ENCODE assay signal across 22 cellular contexts in the genomic region with DNA sequence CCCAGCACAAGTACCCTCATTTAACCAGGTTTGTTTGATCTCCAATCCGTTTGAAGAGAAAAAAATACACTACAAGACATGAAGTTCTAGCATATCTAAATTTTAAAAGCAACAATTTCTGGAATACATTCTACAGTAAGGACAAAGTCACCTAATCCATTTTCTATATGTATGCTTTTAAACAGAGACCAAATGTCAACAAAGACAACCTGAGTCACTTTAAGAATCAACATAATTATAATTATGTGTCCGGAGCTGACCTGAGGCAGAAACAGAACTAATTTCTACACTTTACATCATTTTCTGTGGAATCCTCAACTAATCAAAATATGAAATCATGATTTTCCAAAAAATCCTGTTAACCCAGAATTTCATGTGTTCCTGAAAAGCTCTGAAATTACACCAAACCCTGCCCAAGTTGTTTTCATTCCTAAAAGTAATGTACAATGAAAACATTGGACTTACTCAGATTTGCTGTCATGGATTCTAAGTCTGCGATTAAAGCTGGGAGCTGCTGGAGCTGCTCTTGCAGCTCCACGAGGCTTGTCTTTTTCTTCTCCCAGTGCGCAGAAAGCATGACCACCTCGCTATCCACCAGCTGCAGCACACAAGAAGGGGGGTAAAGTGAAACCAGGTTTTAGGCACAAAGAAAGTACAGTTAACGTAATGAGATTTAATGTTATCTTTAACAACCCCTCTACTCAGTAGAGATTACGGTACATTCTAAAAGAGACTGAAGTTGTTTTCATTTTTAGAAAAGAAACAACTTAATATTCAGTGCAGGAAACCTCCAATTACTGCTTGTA. TPM values are rescaled to one million over a fixed set of nuclear protein-coding genes. Genes with fewer than 3 reads are reported as not detected.
A peak's percentile ranks its signal among the peaks of the same experiment; 100 is the strongest.
DNase-seq lines count a peak whose midpoint lies in the region; ATAC-seq and TF ChIP-seq lines count a peak whose summit lies in the region.
"Had no signal": no experiment of that assay in that cellular context is flagged by ENCODE, and none has a peak within 500 bp of the region (broad histone marks: within the 10 kb centered on the region; RNA-seq: fewer than 3 reads in every experiment).

No MANE protein-coding gene starts in this region.

- H3K4me3 Mint-ChIP-seq in naive thymus-derived CD4-positive, alpha-beta T cell, result peak overlapping the region in 5 of 10 donors; percentile 14 to 46 (median 34)
- H3K4me3 Mint-ChIP-seq: endodermal cell, H9 had no signal

- H3K9me3 ChIP-seq in A673 (ENCODE audit: low read depth, low read length, poor library complexity, severe bottlenecking), result no peaks in the 10 kb centered on the region
- H3K9me3 ChIP-seq in naive thymus-derived CD4-positive, alpha-beta T cell (ENCODE audit: control insufficient read depth in 2 of 3, low read length in 3 of 3), result no peaks in the 10 kb centered on the region
- H3K9me3 ChIP-seq: breast epithelium, Caco-2, gastroesophageal sphincter, neutrophil, transverse colon had no signal

- H3K36me3 ChIP-seq in A673 (ENCODE audit: insufficient read depth, low read length, poor library complexity, severe bottlenecking), result no peaks in the 10 kb centered on the region
- H3K36me3 ChIP-seq in naive thymus-derived CD4-positive, alpha-beta T cell (ENCODE audit: control insufficient read depth in 2 of 3, insufficient read depth in 3 of 3, low read length in 3 of 3), result no peaks in the 10 kb centered on the region
- H3K36me3 ChIP-seq: breast epithelium, neutrophil, transverse colon had no signal

- no peaks in the 10 kb centered on the region for H3K27me3 ChIP-seq in A673 (replicated peaks; ENCODE audit: insufficient read depth, low read depth, low read length, poor library complexity)
- H3K27me3 ChIP-seq in naive thymus-derived CD4-positive, alpha-beta T cell (ENCODE audit: control insufficient read depth in 2 of 2, insufficient read depth in 2 of 2, low read length in 2 of 2), result no peaks in the 10 kb centered on the region
- H3K27me3 ChIP-seq: breast epithelium, gastroesophageal sphincter, neutrophil, transverse colon had no signal

- ATAC-seq in naive thymus-derived CD4-positive, alpha-beta T cell, result no peak
- ATAC-seq in left colon, result no peak
- ATAC-seq: gastroesophageal sphincter, HepG2 had no signal

- POLR2A ChIA-PET in A673 (lab: Charles Lee; ENCODE audit: low non-redundant PET), result no interaction called here
- POLR2A ChIA-PET in naive thymus-derived CD4-positive, alpha-beta T cell (lab: Charles Lee), result interaction anchor here (1.5 kb wide), 1 partner anchor 36 kb away, joined by 3 read pairs; a partner anchor contains a TSS

- peak; percentile 86 for DNase-seq in A673 (ENCODE audit: low spot score)
- DNase-seq in NCI-H69 (lab: John Stamatoyannopoulos, UW), result peak; percentile 47
- DNase-seq in cardiac fibroblast (ENCODE audit: low read depth in 2 of 2), result peak; percentile 20 to 42
- DNase-seq in naive thymus-derived CD4-positive, alpha-beta T cell, result no peak
- DNase-seq in activated effector memory CD4-positive, alpha-beta T cell treated with anti-CD3 and anti-CD28 coated beads, Interleukin-2, amount 50 U/mL, for 16 hours, result no peak
- DNase-seq in Kasumi-1 (lab: John Stamatoyannopoulos, UW), result no peak
- DNase-seq in NCI-H2029 treated with DMSO at 0.1 percent for 48 hours (lab: John Stamatoyannopoulos, UW), result no peak
- DNase-seq in left colon, result no peak
- DNase-seq: activated CD4-positive, CD25-positive, alpha-beta regulatory T cell treated with anti-CD3 and anti-CD28 coated beads, Interleukin-2, amount 50 U/mL, for 72 hours; activated naive CD4-positive, alpha-beta T cell treated with Interleukin-2 at 50 U/mL for 16 hours; Caco-2; endodermal cell; GDM1; H9; NCI-H748 treated with DMSO at 0.1 percent for 48 hours; T-helper 1 cell; transverse colon had no signal

- no peaks in the 10 kb centered on the region for H3K27me3 Mint-ChIP-seq in naive thymus-derived CD4-positive, alpha-beta T cell

- peaks cover 13 to 58% (median 48%) of the 10 kb centered on the region in 7 donors for H3K4me1 Mint-ChIP-seq in naive thymus-derived CD4-positive, alpha-beta T cell
- H3K4me1 Mint-ChIP-seq: H9 had no signal

- H3K36me3 Mint-ChIP-seq in naive thymus-derived CD4-positive, alpha-beta T cell, result peaks cover 0 to 4% (median 3%) of the 10 kb centered on the region in 5 donors

- intact Hi-C loops in A673 (cut with micrococcal nuclease; ENCODE audit: unreplicated experiment) (loop anchor here (2.0 to 10.0 kb wide), 4 partner anchors 182 to 1492 kb away; no protein-coding TSS in a partner anchor), left colon (cut with DNase I, micrococcal nuclease) (loop anchor here in 1 of 2 donors (10.0 kb wide), 1 partner anchor 132 kb away; no protein-coding TSS in a partner anchor)
- intact Hi-C loops in naive thymus-derived CD4-positive, alpha-beta T cell (cut with micrococcal nuclease), result loop anchor here (10.0 kb wide), 2 partner anchors 1562 to 1722 kb away; no protein-coding TSS in a partner anchor

- BruUV-seq in A673 (replicated peaks; lab: Mats Ljungman, UMichigan), result TSS peak; percentile 41

- peak overlapping the region; percentile 71 for H3K27ac ChIP-seq in A673 (ENCODE audit: low read depth, low read length, poor library complexity, severe bottlenecking)
- no peak overlapping the region for H3K27ac ChIP-seq in naive thymus-derived CD4-positive, alpha-beta T cell (ENCODE audit: low read depth, low read length)
- H3K27ac ChIP-seq: breast epithelium, gastroesophageal sphincter, neutrophil, RWPE1 had no signal

- TF ChIP-seq CTCF in A673 (conservative IDR thresholded peaks at IDR 0.05; ENCODE audit: low read depth, low read length), result no peak
- TF ChIP-seq CTCF in cardiac fibroblast (IDR thresholded peaks at IDR 0.05; ENCODE audit: low read depth, low read length), result no peak

- H3K9me3 Mint-ChIP-seq in naive thymus-derived CD4-positive, alpha-beta T cell, result no peaks in the 10 kb centered on the region
- H3K9me3 Mint-ChIP-seq: endodermal cell, H9 had no signal

- peak overlapping the region in 8 of 9 donors; percentile 0 to 85 (median 54) for H3K27ac Mint-ChIP-seq in naive thymus-derived CD4-positive, alpha-beta T cell
- H3K27ac Mint-ChIP-seq: endodermal cell had no signal

- CTCF ChIA-PET in A673 (lab: Charles Lee), result no interaction called here
- CTCF ChIA-PET in naive thymus-derived CD4-positive, alpha-beta T cell (lab: Charles Lee), result interaction anchor here (1.0 to 1.2 kb wide), 2 partner anchors 8 to 11 kb away, joined by 3 to 4 read pairs; no protein-coding TSS in a partner anchor

- peaks cover 67% of the 10 kb centered on the region for H3K4me1 ChIP-seq in A673 (ENCODE audit: insufficient read depth, low read length, poor library complexity, severe bottlenecking)
- H3K4me1 ChIP-seq in naive thymus-derived CD4-positive, alpha-beta T cell (ENCODE audit: control insufficient read depth in 2 of 2, insufficient read depth in 2 of 2, low read length in 2 of 2), result peaks cover 0 to 8% of the 10 kb centered on the region in 2 donors
- H3K4me1 ChIP-seq: breast epithelium had no signal

- H3K4me3 ChIP-seq in A673 (ENCODE audit: low read depth, low read length, poor library complexity, severe bottlenecking) (peak overlapping the region; percentile 34), cardiac fibroblast (replicated peaks in 1 of 2; ENCODE audit: low read depth in 2 of 2, low read length in 2 of 2) (no peak overlapping the region)
- no peak overlapping the region for H3K4me3 ChIP-seq in naive thymus-derived CD4-positive, alpha-beta T cell (ENCODE audit: low read length)
- H3K4me3 ChIP-seq: breast epithelium, gastroesophageal sphincter, transverse colon had no signal

RNA-seq across cellular contexts. Expression of a gene that starts 35.7 kb away (rescaled TPM):
- total RNA-seq in A673 (2021), result 25.7 and 28.2 TPM in 2 replicates
- total RNA-seq in naive thymus-derived CD4-positive, alpha-beta T cell, result 10 to 100 TPM; 19.8 to 30.8 (median 25.3) TPM
- polyA plus RNA-seq in naive thymus-derived CD4-positive, alpha-beta T cell, result 10 to 100 TPM; 33.7 to 40.0 TPM
- total RNA-seq in left colon, result 10 to 100 TPM; 21.0 to 26.9 TPM

Comparison
In these comparisons a context has a peak if more than half of its experiments do, and no peak if none do; other contexts are left out.
1. DNase-seq: peak in A673 (single experiment), NCI-H69 (single experiment) and cardiac fibroblast (2 of 2); none in naive thymus-derived CD4-positive, alpha-beta T cell (0 of 9), activated effector memory CD4-positive, alpha-beta T cell treated with anti-CD3 and anti-CD28 coated beads, Interleukin-2, amount 50 U/mL, for 16 hours (single experiment), Kasumi-1 (0 of 2), NCI-H2029 treated with DMSO at 0.1 percent for 48 hours (single experiment) and left colon (0 of 2).